8 cellular contexts compared by ENCODE assay signal in genomic region chr5:40591727-40592396, GRCh38.
DNase-seq lines count a peak whose midpoint lies in the region; ATAC-seq lines count a peak whose summit lies in the region.
"Not testable (repeated sequence)": the region's sequence is repeated elsewhere in the genome, so short reads cannot be mapped to it uniquely, and the experiment has no call there.

No MANE protein-coding gene starts in this region.

- H3K27me3 ChIP-seq in BLaER1 = not testable (repeated sequence)

- H4K20me1 ChIP-seq in BLaER1 = not testable (repeated sequence)

- peak; percentile 47 for DNase-seq in SIG-M5 (lab: John Stamatoyannopoulos, UW)
- DNase-seq in central memory CD8-positive, alpha-beta T cell (ENCODE audit: low spot score in 2 of 2) = not testable (repeated sequence)

- peak overlapping the region; percentile 18 for H3K27ac Mint-ChIP-seq in central memory CD8-positive, alpha-beta T cell (ENCODE audit: low read depth)

- peak overlapping the region; percentile 43 for H3K4me2 ChIP-seq in BLaER1

- peak overlapping the region; percentile 39 for H3K27ac ChIP-seq in BLaER1

- H3K4me1 ChIP-seq in BLaER1 = peaks cover 17% of the 10 kb centered on the region

- ATAC-seq in GM18858 (IDR thresholded peaks at IDR 0.05; ENCODE audit: unreplicated experiment) = peak; percentile 97
- ATAC-seq in GM19467 (IDR thresholded peaks at IDR 0.05; ENCODE audit: unreplicated experiment) = peak; percentile 90
- peak; percentile 91 for ATAC-seq in HG02623 (IDR thresholded peaks at IDR 0.05; ENCODE audit: unreplicated experiment)
- ATAC-seq in HG03097 (IDR thresholded peaks at IDR 0.05; ENCODE audit: low FRiP score, unreplicated experiment) = peak; percentile 73
- ATAC-seq in HG03575 (IDR thresholded peaks at IDR 0.05; ENCODE audit: extremely low read depth, insufficient number of reproducible peaks, low FRiP score, unreplicated experiment) = peak; percentile 79
- ATAC-seq in central memory CD8-positive, alpha-beta T cell (replicated peaks; ENCODE audit: extremely low read depth, poor library complexity, severe bottlenecking) = not testable (repeated sequence)

- H3K36me3 ChIP-seq in BLaER1 = not testable (repeated sequence)

- not testable (repeated sequence) for H3K36me3 Mint-ChIP-seq in central memory CD8-positive, alpha-beta T cell (ENCODE audit: insufficient read depth)

- peaks cover 13% of the 10 kb centered on the region for H3K4me1 Mint-ChIP-seq in central memory CD8-positive, alpha-beta T cell

- not testable (repeated sequence) for H3K9me3 Mint-ChIP-seq in central memory CD8-positive, alpha-beta T cell

- H3K4me3 ChIP-seq in BLaER1 = not testable (repeated sequence)

- not testable (repeated sequence) for H3K4me3 Mint-ChIP-seq in central memory CD8-positive, alpha-beta T cell

- H3K9me3 ChIP-seq in BLaER1 = not testable (repeated sequence)

- not testable (repeated sequence) for H3K27me3 Mint-ChIP-seq in central memory CD8-positive, alpha-beta T cell

- not testable (repeated sequence) for H3K9ac ChIP-seq in BLaER1
